In genomic region chr1:203289281-203289981, GRCh38 we compare ENCODE assay signal across 8 cellular contexts. TPM values are rescaled to one million over a fixed set of nuclear protein-coding genes. Genes with fewer than 3 reads are reported as not detected.
DNase-seq lines count a peak whose midpoint lies in the region; ATAC-seq and TF ChIP-seq lines count a peak whose summit lies in the region.

No MANE protein-coding gene starts in this region.

- H2BK12ac ChIP-seq in neuronal stem cell (ENCODE audit: low read length): no peak overlapping the region

- intact Hi-C loops in CD8-positive, alpha-beta T cell (cut with DNase I, micrococcal nuclease): loop anchor here in 1 of 2 experiments (1.0 kb wide), 1 partner anchor 35 kb away; no protein-coding TSS in a partner anchor
- intact Hi-C loops in dorsolateral prefrontal cortex (cut with DNase I): no loop called here

- peak overlapping the region; percentile 89 for H2AFZ ChIP-seq in neuronal stem cell (ENCODE audit: low read length)

- no peaks in the 10 kb centered on the region for H3K36me3 ChIP-seq in CD8-positive, alpha-beta T cell (ENCODE audit: insufficient read depth, low read length)
- H3K36me3 ChIP-seq in neuronal stem cell (replicated peaks in 1 of 2; ENCODE audit: control insufficient read depth in 2 of 2, insufficient read depth in 2 of 2, low read length in 2 of 2): no peaks in the 10 kb centered on the region

- H3K27me3 Mint-ChIP-seq in CD8-positive, alpha-beta T cell (ENCODE audit: low read depth): no peaks in the 10 kb centered on the region

- no peak overlapping the region for H3K4me2 ChIP-seq in neuronal stem cell (ENCODE audit: insufficient read depth, low read length, poor library complexity, severe bottlenecking)

- H3K4ac ChIP-seq in neuronal stem cell (ENCODE audit: low read length): no peak overlapping the region

- no peak for TF ChIP-seq CTCF in CD8-positive, alpha-beta T cell (IDR thresholded peaks at IDR 0.05)
- no peak for TF ChIP-seq CTCF in dorsolateral prefrontal cortex (IDR thresholded peaks at IDR 0.05 in 54 of 56, conservative IDR thresholded peaks at IDR 0.05 in 2 of 56; ENCODE audit: low read depth in 1 of 56, partially characterized antibody in 56 of 56)

- peak overlapping the region; percentile 98 for H3K27ac Mint-ChIP-seq in CD8-positive, alpha-beta T cell

- H2BK5ac ChIP-seq in neuronal stem cell (ENCODE audit: low read length): no peak overlapping the region

- H3K4me3 ChIP-seq in CD8-positive, alpha-beta T cell (ENCODE audit: low read depth, low read length): peak overlapping the region; percentile 61
- H3K4me3 ChIP-seq in dorsolateral prefrontal cortex (peak overlapping the region in 22 of 59 donors; percentile 28 to 61 (median 50)), neuronal stem cell (ENCODE audit: low read length in 2 of 2) (no peak overlapping the region)

- no peaks in the 10 kb centered on the region for H3K9me3 Mint-ChIP-seq in CD8-positive, alpha-beta T cell

- no peaks in the 10 kb centered on the region for H3K36me3 Mint-ChIP-seq in CD8-positive, alpha-beta T cell

- peaks cover 59% of the 10 kb centered on the region for H3K4me1 ChIP-seq in CD8-positive, alpha-beta T cell (ENCODE audit: insufficient read depth, low read length)
- peaks cover 37 to 40% of the 10 kb centered on the region in 2 donors for H3K4me1 ChIP-seq in neuronal stem cell (ENCODE audit: control insufficient read depth in 2 of 2, insufficient read depth in 1 of 2, low read depth in 1 of 2, low read length in 2 of 2)

- peak; percentile 68 for ATAC-seq in CD8-positive, alpha-beta T cell
- ATAC-seq in GM19452 (IDR thresholded peaks at IDR 0.05; ENCODE audit: unreplicated experiment) (peak; percentile 47), HG03571 (IDR thresholded peaks at IDR 0.05; ENCODE audit: unreplicated experiment) (peak; percentile 52)

- POLR2A ChIA-PET in CD8-positive, alpha-beta T cell (lab: Charles Lee): interaction anchor here (0.7 to 7.1 kb wide), 10 partner anchors 10 to 51 kb away, joined by 3 to 155 read pairs (median 14); no protein-coding TSS in a partner anchor

- no peak overlapping the region for H3K23ac ChIP-seq in neuronal stem cell (ENCODE audit: low read depth, low read length, poor library complexity)

- H3K4me3 Mint-ChIP-seq in CD8-positive, alpha-beta T cell: peak overlapping the region; percentile 72

- CTCF ChIA-PET in CD8-positive, alpha-beta T cell (lab: Charles Lee): interaction anchor here (1.0 to 22.4 kb wide), 8 partner anchors 17 to 199 kb away, joined by 4 to 388 read pairs (median 10); partner anchors contain the start of gene BTG2

- H2BK15ac ChIP-seq in neuronal stem cell (ENCODE audit: low read length): no peak overlapping the region

- H3K4me1 Mint-ChIP-seq in CD8-positive, alpha-beta T cell (ENCODE audit: low read depth): peaks cover 77% of the 10 kb centered on the region

- H4K8ac ChIP-seq in neuronal stem cell (ENCODE audit: low read depth, low read length): no peak overlapping the region

- H3K27ac ChIP-seq in CD8-positive, alpha-beta T cell (ENCODE audit: low read depth, low read length): peak overlapping the region; percentile 100
- H3K27ac ChIP-seq in dorsolateral prefrontal cortex (peak overlapping the region; percentile 87 to 100 (median 98)), neuronal stem cell (replicated peaks; ENCODE audit: low read length) (no peak overlapping the region), temporal lobe (ENCODE audit: low read depth, low read length) (peak overlapping the region; percentile 99)

- WGBS in neuronal stem cell (ENCODE audit: extremely low coverage in 2 of 2, insufficient read length in 2 of 2, insufficient replicate concordance in 1 of 2), 2 donors: no CpG with 5 or more reads among the region's 12 CpGs

- H3K18ac ChIP-seq in neuronal stem cell (ENCODE audit: low read length): peak overlapping the region; percentile 60

- no peaks in the 10 kb centered on the region for H3K27me3 ChIP-seq in CD8-positive, alpha-beta T cell (ENCODE audit: insufficient read depth, low read length)
- H3K27me3 ChIP-seq in dorsolateral prefrontal cortex: no peaks in the 10 kb centered on the region
- peaks cover 0 to 5% (median 0%) of the 10 kb centered on the region in 3 experiments for H3K27me3 ChIP-seq in neuronal stem cell (ENCODE audit: control insufficient read depth in 3 of 3, insufficient read depth in 3 of 3, low read depth in 1 of 3, low read length in 3 of 3)

- no peaks in the 10 kb centered on the region for H3K79me1 ChIP-seq in neuronal stem cell (ENCODE audit: low read depth, low read length)

- no peaks in the 10 kb centered on the region for H3K9me3 ChIP-seq in CD8-positive, alpha-beta T cell (ENCODE audit: low read length)
- H3K9me3 ChIP-seq in neuronal stem cell (replicated peaks in 1 of 2; ENCODE audit: control insufficient read depth in 2 of 2, insufficient read depth in 1 of 2, low read depth in 1 of 2, low read length in 2 of 2): no peaks in the 10 kb centered on the region

- no peak overlapping the region for H3K9ac ChIP-seq in neuronal stem cell (ENCODE audit: low read depth, low read length, poor library complexity)

- no peak overlapping the region for H4K91ac ChIP-seq in neuronal stem cell (ENCODE audit: low read depth, low read length, poor library complexity)

- H2AK5ac ChIP-seq in neuronal stem cell (ENCODE audit: low read depth, low read length): no peak overlapping the region

- DNase-seq in CD8-positive, alpha-beta T cell: peak; percentile 76 to 94 (median 86)
- peak; percentile 84 for DNase-seq in activated CD4-positive, CD25-positive, alpha-beta regulatory T cell treated with anti-CD3 and anti-CD28 coated beads, Interleukin-2, amount 50 U/mL, for 72 hours
- DNase-seq in dorsolateral prefrontal cortex: peak in 1 of 10 donors; percentile 50
- DNase-seq in neuronal stem cell (ENCODE audit: low spot score): no peak
- no peak for DNase-seq in D341Med (ENCODE audit: low spot score)

- H3K14ac ChIP-seq in neuronal stem cell (ENCODE audit: low read length): no peak overlapping the region

- no peak overlapping the region for H2BK120ac ChIP-seq in neuronal stem cell (ENCODE audit: low read depth, low read length)

RNA-seq across cellular contexts. Expression of gene BTG2, which starts 15.9 kb away (rescaled TPM):
- 100 to 1,000 TPM; 751 to 765 TPM for total RNA-seq in CD8-positive, alpha-beta T cell
- total RNA-seq in dorsolateral prefrontal cortex: 100 to 1,000 TPM in 3 of 120 experiments, 10 to 100 TPM in 117; 21.2 to 122 (median 33.4) TPM
- polyA plus RNA-seq in neuronal stem cell (2013, experiment 1 of 2): 59.9 TPM
- 59.9 TPM for polyA plus RNA-seq in neuronal stem cell (2013, experiment 2 of 2)
- 10.1 TPM for total RNA-seq in temporal lobe

RNA-seq across cellular contexts. Expression of gene CHIT1, which starts 60.0 kb away (rescaled TPM):
- total RNA-seq in CD8-positive, alpha-beta T cell: under 1 TPM; 0.39 to 0.60 TPM
- total RNA-seq in dorsolateral prefrontal cortex (1 to 10 TPM in 92 of 120 experiments, under 1 TPM in 24, not detected in 4; 0.17 to 6.8 (median 1.6) TPM), temporal lobe (under 0.01 TPM)
- polyA plus RNA-seq in neuronal stem cell (2013, experiment 1 of 2): 0.04 TPM
- not detected for polyA plus RNA-seq in neuronal stem cell (2013, experiment 2 of 2)

Comparison
In these comparisons a context has a peak if more than half of its experiments do, and no peak if none do; other contexts are left out.
1. DNase-seq: peak in CD8-positive, alpha-beta T cell (7 of 7) and activated CD4-positive, CD25-positive, alpha-beta regulatory T cell treated with anti-CD3 and anti-CD28 coated beads, Interleukin-2, amount 50 U/mL, for 72 hours (single experiment); none in neuronal stem cell (single experiment) and D341Med (single experiment).
2. RNA of gene BTG2, which starts 15.9 kb away (total RNA-seq): 751 to 765 TPM in CD8-positive, alpha-beta T cell; 21.2 to 122 TPM in dorsolateral prefrontal cortex and 10.1 TPM in temporal lobe (single experiment); every median in the first group is over 4 times any median in the second.
3. Peak in every context shown above with its lines, with median percentiles within 50 percentile points of each other: ATAC-seq.